ENCODE assay signal across 8 cellular contexts in genomic region chr21:15437873-15438272, GRCh38.
DNase-seq lines count a peak whose midpoint lies in the region; ATAC-seq lines count a peak whose summit lies in the region.

No MANE protein-coding gene starts in this region.

- H3K27ac Mint-ChIP-seq in activated T-helper 17 cell treated with anti-CD3 and anti-CD28 coated beads, Interleukin-2, amount 50 U/mL, for 72 hours, result peak overlapping the region; percentile 88
- H3K27ac Mint-ChIP-seq in activated CD4-positive, alpha-beta T cell treated with anti-CD3 and anti-CD28 coated beads, Interleukin-2, amount 10 ng/mL, durations not matched to agents 7 days and 5 days, result no peak overlapping the region

- ATAC-seq in GM19395 (IDR thresholded peaks at IDR 0.05; ENCODE audit: unreplicated experiment) (peak; percentile 81), HG03108 (IDR thresholded peaks at IDR 0.05; ENCODE audit: unreplicated experiment) (peak; percentile 59), GM19324 (IDR thresholded peaks at IDR 0.05; ENCODE audit: low FRiP score, unreplicated experiment) (no peak)
- peak; percentile 88 for ATAC-seq in activated T-helper 17 cell treated with anti-CD3 and anti-CD28 coated beads, Interleukin-2, amount 50 U/mL, for 72 hours (replicated peaks)

- peaks cover 4% of the 10 kb centered on the region for H3K4me1 Mint-ChIP-seq in activated T-helper 17 cell treated with anti-CD3 and anti-CD28 coated beads, Interleukin-2, amount 50 U/mL, for 72 hours
- H3K4me1 Mint-ChIP-seq in activated CD4-positive, alpha-beta T cell treated with anti-CD3 and anti-CD28 coated beads, Interleukin-2, amount 10 ng/mL, durations not matched to agents 7 days and 5 days, result peaks cover 2% of the 10 kb centered on the region

- POLR2A ChIA-PET in activated CD4-positive, alpha-beta T cell treated with anti-CD3 and anti-CD28 coated beads, Interleukin-2, amount 10 ng/mL, durations not matched to agents 7 days and 5 days (lab: Charles Lee), result no interaction called here

- peaks cover 6% of the 10 kb centered on the region for H3K9me3 Mint-ChIP-seq in activated T-helper 17 cell treated with anti-CD3 and anti-CD28 coated beads, Interleukin-2, amount 50 U/mL, for 72 hours
- peaks cover 5% of the 10 kb centered on the region for H3K9me3 Mint-ChIP-seq in activated CD4-positive, alpha-beta T cell treated with anti-CD3 and anti-CD28 coated beads, Interleukin-2, amount 10 ng/mL, durations not matched to agents 7 days and 5 days

- no peak overlapping the region for H3K4me3 Mint-ChIP-seq in activated T-helper 17 cell treated with anti-CD3 and anti-CD28 coated beads, Interleukin-2, amount 50 U/mL, for 72 hours
- no peak overlapping the region for H3K4me3 Mint-ChIP-seq in activated CD4-positive, alpha-beta T cell treated with anti-CD3 and anti-CD28 coated beads, Interleukin-2, amount 10 ng/mL, durations not matched to agents 7 days and 5 days

- H3K27me3 Mint-ChIP-seq in activated T-helper 17 cell treated with anti-CD3 and anti-CD28 coated beads, Interleukin-2, amount 50 U/mL, for 72 hours, result no peaks in the 10 kb centered on the region
- no peaks in the 10 kb centered on the region for H3K27me3 Mint-ChIP-seq in activated CD4-positive, alpha-beta T cell treated with anti-CD3 and anti-CD28 coated beads, Interleukin-2, amount 10 ng/mL, durations not matched to agents 7 days and 5 days

- H3K36me3 Mint-ChIP-seq in activated T-helper 17 cell treated with anti-CD3 and anti-CD28 coated beads, Interleukin-2, amount 50 U/mL, for 72 hours (ENCODE audit: low read depth), result no peaks in the 10 kb centered on the region
- H3K36me3 Mint-ChIP-seq in activated CD4-positive, alpha-beta T cell treated with anti-CD3 and anti-CD28 coated beads, Interleukin-2, amount 10 ng/mL, durations not matched to agents 7 days and 5 days (ENCODE audit: low read depth), result no peaks in the 10 kb centered on the region

- CTCF ChIA-PET in activated CD4-positive, alpha-beta T cell treated with anti-CD3 and anti-CD28 coated beads, Interleukin-2, amount 10 ng/mL, durations not matched to agents 7 days and 5 days (lab: Charles Lee), result no interaction called here

- DNase-seq in CD1c-positive myeloid dendritic cell (ENCODE audit: extremely low spot score), result peak; percentile 23
- no peak for DNase-seq in anterior cingulate cortex (lab: John Stamatoyannopoulos, UW)
- DNase-seq in DMS53 (lab: John Stamatoyannopoulos, UW), result no peak
- no peak for DNase-seq in activated CD4-positive, alpha-beta T cell treated with anti-CD3 and anti-CD28 coated beads, Interleukin-2, amount 10 ng/mL, durations not matched to agents 7 days and 5 days
